In the genomic region with DNA sequence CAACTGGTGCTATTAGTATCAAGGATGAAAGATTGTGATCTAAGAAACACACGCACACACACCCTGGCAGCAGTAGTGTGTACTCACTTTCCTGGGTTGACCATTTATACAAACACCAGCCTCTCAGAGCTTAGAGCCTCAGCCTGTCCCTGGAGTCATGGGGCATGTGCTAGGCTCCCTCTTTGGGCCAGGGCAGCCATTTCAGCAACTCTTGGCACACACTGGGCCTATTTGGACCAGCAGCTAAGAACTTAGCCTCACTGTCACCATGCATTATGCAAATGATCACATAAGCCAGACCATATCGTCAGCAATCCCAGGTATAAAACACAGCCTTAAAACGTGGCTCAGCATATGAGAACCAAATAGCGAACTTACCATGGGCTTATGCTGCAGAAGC, we compare ENCODE assay signal across 1 cellular context.
TF ChIP-seq lines count a peak whose summit lies in the region.

No MANE protein-coding gene starts in this region.

TF ChIP-seq in H1, 55 proteins besides CTCF, POLR2A, EP300 and RAD21 (continued from another document):
- TF ChIP-seq FOSL1 (IDR thresholded peaks at IDR 0.05; ENCODE audit: insufficient read depth, low read depth, low read length) (no peak), CHD2 (IDR thresholded peaks at IDR 0.05; ENCODE audit: low read length) (no peak), CREB1 (IDR thresholded peaks at IDR 0.05) (no peak), PHF8 (conservative IDR thresholded peaks at IDR 0.05; ENCODE audit: low read depth, low read length) (no peak)
